Comparison of ENCODE assay signal across 8 cellular contexts in genomic region chr11:73876424-73877300, GRCh38. TPM values are rescaled to one million over a fixed set of nuclear protein-coding genes. Genes with fewer than 3 reads are reported as not detected.
DNase-seq lines count a peak whose midpoint lies in the region; ATAC-seq and TF ChIP-seq lines count a peak whose summit lies in the region.

Gene COA4 (minus strand): TSS chr11:73876846. CDS start chr11:73873378, 3,468 bp downstream.
Gene PAAF1 (plus strand): TSS chr11:73876999. CDS start chr11:73877022, 23 bp downstream.

- H3K4me1 ChIP-seq in PC-9 (replicated peaks; ENCODE audit: insufficient read depth), result peaks cover 23% of the 10 kb centered on the region
- peaks cover 13 to 18% of the 10 kb centered on the region in 2 donors for H3K4me1 ChIP-seq in mucosa of rectum (ENCODE audit: control insufficient read depth in 2 of 2, insufficient read depth in 2 of 2, low read length in 2 of 2)

- DNase-seq in DMS153 (lab: John Stamatoyannopoulos, UW), result peak; percentile 97
- DNase-seq in Jurkat, Clone E6-1 (ENCODE audit: low read depth, low spot score), result peak; percentile 99
- peak; percentile 95 to 98 for DNase-seq in PC-9
- peak; percentile 87 for DNase-seq in activated T-cell treated with anti-CD3 and anti-CD28 coated beads, Interleukin-2, amount 50 U/mL, for 1 hour
- peak; percentile 70 for DNase-seq in epithelial cell of proximal tubule (ENCODE audit: low read depth)
- peak; percentile 94 for DNase-seq in stimulated activated CD8-positive, alpha-beta memory T cell treated with anti-CD3 and anti-CD28 coated beads, Interleukin-4, amount 100 ng/mL, for 48 hours

- ATAC-seq in GM21619 (IDR thresholded peaks at IDR 0.05; ENCODE audit: unreplicated experiment), result peak; percentile 94

- no peak for TF ChIP-seq CTCF in PC-9 (conservative IDR thresholded peaks at IDR 0.05)
- TF ChIP-seq CTCF in epithelial cell of proximal tubule (conservative IDR thresholded peaks at IDR 0.05; ENCODE audit: low read depth, low read length), result no peak

- peak within 1 kb of the TSS; percentile 94 for H2AFZ ChIP-seq in PC-9

- H3K4me2 ChIP-seq in PC-9, result peak within 1 kb of the TSS; percentile 82

- BruUV-seq in PC-9 (replicated peaks; lab: Mats Ljungman, UMichigan), result no TSS peak

- H4K20me1 ChIP-seq in PC-9 (ENCODE audit: insufficient read depth), result no peaks in the 10 kb centered on the region; the same call in 1 of the 2 replicates

- no peaks in the 10 kb centered on the region for H3K9me2 ChIP-seq in PC-9 (ENCODE audit: insufficient read depth)

- peak within 1 kb of the TSS; percentile 88 to 92 for H3K9ac ChIP-seq in mucosa of rectum (ENCODE audit: low read depth in 1 of 2, low read length in 2 of 2)

- peaks cover 50% of the 10 kb centered on the region for H3K79me2 ChIP-seq in PC-9 (ENCODE audit: low read depth)

- CTCF ChIA-PET in PC-9 (lab: Charles Lee), result no interaction called here

- intact Hi-C loops in PC-9 (cut with micrococcal nuclease; ENCODE audit: unreplicated experiment), result no loop called here

- H3F3A ChIP-seq in PC-9 (ENCODE audit: insufficient read depth, low read depth), result peaks cover 17% of the 10 kb centered on the region

- POLR2A ChIA-PET in PC-9 (lab: Charles Lee; ENCODE audit: unreplicated experiment), result interaction anchor here (0.6 to 0.7 kb wide), 2 partner anchors 97 to 380 kb away, joined by 3 to 6 read pairs; no protein-coding TSS in a partner anchor

- H3K9me3 ChIP-seq in PC-9 (ENCODE audit: insufficient read depth, low read depth), result no peaks in the 10 kb centered on the region
- no peaks in the 10 kb centered on the region for H3K9me3 ChIP-seq in mucosa of rectum (ENCODE audit: control insufficient read depth in 2 of 2, low read length in 2 of 2)

- H3K4me3 ChIP-seq in Jurkat, Clone E6-1 (ENCODE audit: low read length), result peak within 1 kb of the TSS; percentile 100
- H3K4me3 ChIP-seq in PC-9 (peak within 1 kb of the TSS; percentile 93), epithelial cell of proximal tubule (ENCODE audit: low read depth, low read length) (peak within 1 kb of the TSS; percentile 94), mucosa of rectum (ENCODE audit: low read length in 2 of 2) (peak within 1 kb of the TSS; percentile 99 to 100)

- H3K27me3 ChIP-seq in PC-9 (ENCODE audit: insufficient read depth, low read depth) (no peaks in the 10 kb centered on the region), mucosa of rectum (ENCODE audit: control insufficient read depth in 2 of 2, insufficient read depth in 2 of 2, low read length in 2 of 2) (no peaks in the 10 kb centered on the region)

- H3K36me3 ChIP-seq in PC-9 (ENCODE audit: low read depth), result peaks cover 33% of the 10 kb centered on the region
- peaks cover 13 to 14% of the 10 kb centered on the region in 2 donors for H3K36me3 ChIP-seq in mucosa of rectum (ENCODE audit: control insufficient read depth in 2 of 2, insufficient read depth in 2 of 2, low read length in 2 of 2)

- H3K27ac ChIP-seq in PC-9 (peak within 1 kb of the TSS; percentile 95), mucosa of rectum (ENCODE audit: low read depth in 2 of 2, low read length in 2 of 2) (peak within 1 kb of the TSS; percentile 88 to 95)

RNA-seq across cellular contexts. Expression of gene COA4, which starts in this region (rescaled TPM):
- 118 TPM for polyA plus RNA-seq in Jurkat, Clone E6-1 (2012; ENCODE audit: insufficient read depth, insufficient read length)
- total RNA-seq in PC-9 (2021) (79.7 and 92.4 TPM in 2 replicates), epithelial cell of proximal tubule (133 and 134 TPM in 2 replicates)

RNA-seq across cellular contexts. Expression of gene PAAF1, which starts in this region (rescaled TPM):
- 36.0 TPM for polyA plus RNA-seq in Jurkat, Clone E6-1 (2012; ENCODE audit: insufficient read depth, insufficient read length)
- total RNA-seq in PC-9 (2021) (30.0 and 30.7 TPM in 2 replicates), epithelial cell of proximal tubule (6.0 and 6.5 TPM in 2 replicates)

Comparison
In these comparisons a context has a peak if more than half of its experiments do, and no peak if none do; other contexts are left out.
1. Peak in every context shown above with its lines: DNase-seq, ATAC-seq, H3K4me3 ChIP-seq and H3K27ac ChIP-seq.